Comparison of ENCODE assay signal across 8 cellular contexts in the genomic region with DNA sequence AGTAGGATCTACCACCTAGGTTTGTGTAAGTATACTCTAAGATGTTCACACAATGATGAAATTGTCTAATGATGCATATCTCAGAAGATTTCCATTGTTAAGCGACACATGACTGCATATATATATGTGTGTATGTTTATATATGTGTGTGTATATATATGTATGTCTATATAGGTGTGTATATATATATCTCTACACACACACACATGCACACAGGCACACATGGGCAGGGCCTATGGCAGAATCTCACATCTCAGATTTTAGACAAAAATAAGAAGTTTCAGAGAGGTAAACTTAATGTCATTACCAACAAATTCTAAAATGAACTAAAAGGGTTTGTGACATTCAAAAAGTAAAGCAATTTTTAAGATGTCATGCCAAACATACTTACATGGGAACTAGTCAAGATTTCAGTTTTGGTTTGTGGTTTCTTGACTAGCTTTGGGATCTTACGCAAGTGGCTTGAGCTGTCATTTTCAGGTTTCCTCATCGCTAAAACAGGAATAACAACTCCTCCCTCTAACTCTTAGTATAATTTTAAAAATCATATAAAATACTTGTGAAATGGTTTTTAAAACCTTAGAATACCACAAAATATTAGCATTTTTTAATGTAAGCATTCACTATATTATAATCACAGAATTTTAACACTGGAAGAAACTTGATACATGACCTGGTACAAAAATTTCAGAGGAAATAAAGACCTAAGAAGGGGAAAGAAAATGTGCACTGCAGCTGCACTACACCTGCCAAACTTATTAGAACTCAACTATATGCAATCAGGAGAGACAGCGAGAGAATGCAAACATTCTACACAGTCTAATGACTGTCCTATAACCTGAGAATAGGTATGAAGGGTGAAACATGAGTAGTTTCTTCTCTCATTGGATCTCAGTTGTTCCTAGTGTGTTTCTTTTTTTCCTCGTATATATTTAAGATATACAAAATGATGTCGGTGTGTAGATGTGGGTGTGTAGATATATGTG.
DNase-seq lines count a peak whose midpoint lies in the region; ATAC-seq and FAIRE-seq lines count a peak whose summit lies in the region.

No MANE protein-coding gene starts in this region.

- DNase-seq in AML-193 (lab: John Stamatoyannopoulos, UW), result peak; percentile 75 to 88
- DNase-seq in GM19239 (ENCODE audit: insufficient read length, low spot score), result no peak
- no peak for DNase-seq in activated naive CD8-positive, alpha-beta T cell treated with anti-CD3 and anti-CD28 coated beads, Interleukin-2, amount 10 ng/mL, durations not matched to agents 7 days and 5 days
- no peak for DNase-seq in GDM1 (lab: John Stamatoyannopoulos, UW)
- no peak for DNase-seq in HuH-7 (ENCODE audit: low spot score)
- no peak for DNase-seq in NCI-H446 (lab: John Stamatoyannopoulos, UW)
- DNase-seq in DMS 273 (lab: John Stamatoyannopoulos, UW; ENCODE audit: unreplicated experiment), result no peak

- no peaks in the 10 kb centered on the region for H3K27me3 Mint-ChIP-seq in activated naive CD8-positive, alpha-beta T cell treated with anti-CD3 and anti-CD28 coated beads, Interleukin-2, amount 10 ng/mL, durations not matched to agents 7 days and 5 days

- peaks cover 22% of the 10 kb centered on the region for H3K4me1 Mint-ChIP-seq in activated naive CD8-positive, alpha-beta T cell treated with anti-CD3 and anti-CD28 coated beads, Interleukin-2, amount 10 ng/mL, durations not matched to agents 7 days and 5 days

- peaks cover 13% of the 10 kb centered on the region for H3K36me3 Mint-ChIP-seq in activated naive CD8-positive, alpha-beta T cell treated with anti-CD3 and anti-CD28 coated beads, Interleukin-2, amount 10 ng/mL, durations not matched to agents 7 days and 5 days

- POLR2A ChIA-PET in activated naive CD8-positive, alpha-beta T cell treated with anti-CD3 and anti-CD28 coated beads, Interleukin-2, amount 10 ng/mL, durations not matched to agents 7 days and 5 days (lab: Charles Lee), result no interaction called here

- peak; percentile 43 for ATAC-seq in HG03135 (IDR thresholded peaks at IDR 0.05; ENCODE audit: unreplicated experiment)
- ATAC-seq in activated naive CD8-positive, alpha-beta T cell treated with anti-CD3 and anti-CD28 coated beads, Interleukin-2, amount 10 ng/mL, durations not matched to agents 7 days and 5 days (ENCODE audit: low read depth), result peak; percentile 13

- no peak overlapping the region for H3K27ac Mint-ChIP-seq in activated naive CD8-positive, alpha-beta T cell treated with anti-CD3 and anti-CD28 coated beads, Interleukin-2, amount 10 ng/mL, durations not matched to agents 7 days and 5 days

- H3K9me3 Mint-ChIP-seq in activated naive CD8-positive, alpha-beta T cell treated with anti-CD3 and anti-CD28 coated beads, Interleukin-2, amount 10 ng/mL, durations not matched to agents 7 days and 5 days, result no peaks in the 10 kb centered on the region

- H3K4me3 Mint-ChIP-seq in activated naive CD8-positive, alpha-beta T cell treated with anti-CD3 and anti-CD28 coated beads, Interleukin-2, amount 10 ng/mL, durations not matched to agents 7 days and 5 days, result peak overlapping the region; percentile 25

- FAIRE-seq in GM19239 (lab: Jason Lieb, UNC), result peak; percentile 85

Comparison
In these comparisons a context has a peak if more than half of its experiments do, and no peak if none do; other contexts are left out.
1. DNase-seq: peak in AML-193 (2 of 2); none in GM19239 (single experiment), activated naive CD8-positive, alpha-beta T cell treated with anti-CD3 and anti-CD28 coated beads, Interleukin-2, amount 10 ng/mL, durations not matched to agents 7 days and 5 days (single experiment), GDM1 (single experiment), HuH-7 (single experiment), NCI-H446 (0 of 2) and DMS 273 (single experiment).